Comparison of ENCODE assay signal across 8 cellular contexts in the genomic region with DNA sequence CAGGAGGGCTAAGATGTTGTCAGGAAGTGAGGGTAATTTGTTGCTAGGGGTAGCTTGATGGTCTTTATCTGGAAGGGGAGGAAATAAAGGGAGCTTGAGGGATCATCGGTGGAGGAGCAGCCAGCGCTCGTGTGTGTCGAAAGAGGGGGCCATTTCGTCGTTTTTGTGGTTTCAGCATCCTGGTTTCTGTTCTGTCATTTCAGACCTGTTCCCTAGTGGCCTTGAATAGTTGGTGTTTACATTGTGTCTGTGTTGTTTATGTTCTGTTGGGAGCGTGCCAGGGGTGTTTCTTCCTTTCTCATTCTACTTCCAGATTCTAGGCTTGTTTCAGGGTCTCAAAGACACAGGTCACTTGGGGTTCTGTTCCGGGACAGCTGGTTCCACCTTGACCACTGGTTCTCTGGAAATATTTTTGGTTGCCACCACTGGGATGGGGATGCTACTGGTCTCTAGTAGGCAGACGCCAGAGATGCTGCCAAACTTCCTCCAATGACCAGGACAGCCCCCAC.
DNase-seq lines count a peak whose midpoint lies in the region; ATAC-seq and TF ChIP-seq lines count a peak whose summit lies in the region.

No MANE protein-coding gene starts in this region.

- peak in 1 of 2 donors; percentile 25 for TF ChIP-seq EP300 in tibial nerve (IDR thresholded peaks at IDR 0.05)

- intact Hi-C loops in posterior vena cava (cut with DNase I), result no loop called here

- no peak for TF ChIP-seq POLR2A in tibial nerve (IDR thresholded peaks at IDR 0.05)

- 58 to 60% methylated on average over 9 of the region's 9 CpGs for WGBS in tibial nerve, 2 donors

- DNase-seq in COLO668 (lab: John Stamatoyannopoulos, UW; ENCODE audit: unreplicated experiment) (peak; percentile 77), NCI-H460 (ENCODE audit: extremely low read depth, low read depth) (peak; percentile 61), fibroblast of peridontal ligament (ENCODE audit: extremely low read depth) (peak; percentile 72), tibial nerve (ENCODE audit: low spot score in 2 of 2) (peak in 1 of 2 donors; percentile 43), posterior vena cava (ENCODE audit: low spot score) (no peak)
- DNase-seq in stimulated activated CD4-positive, alpha-beta T cell treated with anti-CD3 and anti-CD28 coated beads, Interleukin-4, amount 100 ng/mL, for 4 hours, result no peak

- peaks cover 0 to 20% (median 0%) of the 10 kb centered on the region in 4 donors for H3K4me1 ChIP-seq in tibial nerve

- no peaks in the 10 kb centered on the region for H3K27me3 ChIP-seq in tibial nerve

- no peak overlapping the region for H3K4me3 ChIP-seq in tibial nerve

- peaks cover 0 to 11% (median 0%) of the 10 kb centered on the region in 4 donors for H3K9me3 ChIP-seq in tibial nerve

- H3K27ac ChIP-seq in tibial nerve, result peak overlapping the region in 2 of 4 donors; percentile 23 to 58

- peaks cover 0 to 28% (median 0%) of the 10 kb centered on the region in 3 donors for H3K36me3 ChIP-seq in tibial nerve

- peak in 3 of 5 experiments; percentile 8 to 27 (median 21) for TF ChIP-seq CTCF in tibial nerve (IDR thresholded peaks at IDR 0.05)

- ATAC-seq in GM21737 (IDR thresholded peaks at IDR 0.05; ENCODE audit: unreplicated experiment), result peak; percentile 57
- no peak for ATAC-seq in HG03095 (IDR thresholded peaks at IDR 0.05; ENCODE audit: unreplicated experiment)

Comparison
In these comparisons a context has a peak if more than half of its experiments do, and no peak if none do; other contexts are left out.
1. DNase-seq: peak in COLO668 (single experiment), NCI-H460 (single experiment) and fibroblast of peridontal ligament (single experiment); none in posterior vena cava (single experiment) and stimulated activated CD4-positive, alpha-beta T cell treated with anti-CD3 and anti-CD28 coated beads, Interleukin-4, amount 100 ng/mL, for 4 hours (0 of 2).